In genomic region chr5:155954739-155955445, GRCh38 we compare ENCODE assay signal across 1 cellular context.
TF ChIP-seq lines count a peak whose summit lies in the region.

No MANE protein-coding gene starts in this region.

TF ChIP-seq in H1, 55 proteins besides CTCF, POLR2A, EP300 and RAD21:
- TF ChIP-seq GABPA (IDR thresholded peaks at IDR 0.05; ENCODE audit: borderline replicate concordance, insufficient read depth, low read length) = no peak
- no peak for TF ChIP-seq CREB1 (IDR thresholded peaks at IDR 0.05)
- TF ChIP-seq CTBP2 (IDR thresholded peaks at IDR 0.05; ENCODE audit: borderline replicate concordance, insufficient read depth, insufficient read length, low read length) = no peak
- no peak for TF ChIP-seq E2F6 (IDR thresholded peaks at IDR 0.05)
- TF ChIP-seq EGR1 (IDR thresholded peaks at IDR 0.05; ENCODE audit: borderline replicate concordance, low read depth, low read length) = no peak
- TF ChIP-seq EZH2 (IDR thresholded peaks at IDR 0.05; ENCODE audit: low read depth, low read length, severe bottlenecking) = no peak
- no peak for TF ChIP-seq SRF (IDR thresholded peaks at IDR 0.05; ENCODE audit: low read depth, low read length)
- no peak for TF ChIP-seq ATF3 (IDR thresholded peaks at IDR 0.05; ENCODE audit: insufficient read depth, low read depth, low read length)
- no peak for TF ChIP-seq POLR2AphosphoS5 (IDR thresholded peaks at IDR 0.05; ENCODE audit: low read depth, low read length)
- no peak for TF ChIP-seq SP1 (IDR thresholded peaks at IDR 0.05; ENCODE audit: low read depth, low read length)
- TF ChIP-seq TEAD4 (IDR thresholded peaks at IDR 0.05; ENCODE audit: low read depth, low read length) = no peak
- TF ChIP-seq ATF2 (IDR thresholded peaks at IDR 0.05; ENCODE audit: low read length) = no peak
